8 cellular contexts compared by ENCODE assay signal in the genomic region with DNA sequence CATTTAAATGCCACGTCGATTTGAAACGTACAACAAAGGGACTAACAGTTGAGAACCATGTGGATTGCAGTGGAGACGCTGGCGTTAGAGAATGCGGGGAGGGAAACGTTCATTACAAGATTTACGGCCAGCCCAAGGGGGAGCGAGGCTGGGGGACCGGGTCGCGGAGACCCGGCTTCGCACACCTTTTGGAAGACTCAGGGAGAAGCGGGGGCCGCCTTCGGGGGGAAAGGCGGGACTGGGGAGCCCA. TPM values are rescaled to one million over a fixed set of nuclear protein-coding genes. Genes with fewer than 3 reads are reported as not detected.
A peak's percentile ranks its signal among the peaks of the same experiment; 100 is the strongest.
DNase-seq lines count a peak whose midpoint lies in the region; ATAC-seq, FAIRE-seq and TF ChIP-seq lines count a peak whose summit lies in the region.

No MANE protein-coding gene starts in this region.

- WGBS in thyroid gland, 2 donors = 1% methylated on average over 18 of the region's 18 CpGs

- DNase-seq in AG10803 (ENCODE audit: low read depth) (peak; percentile 25), HFFc6 (no peak), kidney (no peak), thyroid gland (no peak), osteocyte (ENCODE audit: extremely low spot score, unreplicated experiment) (no peak), NCI-H82 treated with DMSO at 0.1 percent for 48 hours (lab: John Stamatoyannopoulos, UW; ENCODE audit: unreplicated experiment) (no peak)
- no peak for DNase-seq in activated T-cell treated with anti-CD3 and anti-CD28 coated beads, Interleukin-2, amount 50 U/mL, for 72 hours

- peak; percentile 11 to 36 for ATAC-seq in activated T-cell treated with anti-CD3 and anti-CD28 coated beads, Interleukin-2, amount 50 U/mL, for 72 hours (replicated peaks in 1 of 2)
- no peak for ATAC-seq in GM18867 (IDR thresholded peaks at IDR 0.05; ENCODE audit: unreplicated experiment)

- H3K27ac ChIP-seq in kidney (ENCODE audit: low read depth in 2 of 2, low read length in 2 of 2) (peak overlapping the region; percentile 98 to 99), thyroid gland (peak overlapping the region; percentile 89 to 97 (median 92))

- H3K4me3 ChIP-seq in AG10803 (ENCODE audit: low read length) = peak overlapping the region; percentile 84
- peak overlapping the region; percentile 62 to 86 for H3K4me3 ChIP-seq in kidney (ENCODE audit: low read length in 2 of 2)
- H3K4me3 ChIP-seq in thyroid gland (replicated peaks in 1 of 3) = peak overlapping the region; percentile 25 to 64 (median 44)

- TF ChIP-seq POLR2A in thyroid gland (IDR thresholded peaks at IDR 0.05) = no peak

- H3K36me3 ChIP-seq in kidney (ENCODE audit: control insufficient read depth in 1 of 2, insufficient read depth in 2 of 2, low read length in 2 of 2) (no peaks in the 10 kb centered on the region), thyroid gland (no peaks in the 10 kb centered on the region)

- H3K9ac ChIP-seq in kidney (ENCODE audit: low read length in 2 of 2) = peak overlapping the region; percentile 80 to 95

- intact Hi-C loops in kidney (cut with DNase I) = no loop called here
- intact Hi-C loops in thyroid gland (cut with DNase I) = no loop called here

- TF ChIP-seq CTCF in AG10803 (conservative IDR thresholded peaks at IDR 0.05; ENCODE audit: low read length) (no peak), HFFc6 (IDR thresholded peaks at IDR 0.05) (no peak), kidney (IDR thresholded peaks at IDR 0.05; ENCODE audit: borderline replicate concordance, extremely low read depth, insufficient read depth) (no peak), thyroid gland (IDR thresholded peaks at IDR 0.05) (no peak), osteocyte (IDR thresholded peaks at IDR 0.05) (no peak)

- FAIRE-seq in kidney (lab: Jason Lieb, UNC) = no peak

- H3K4me1 ChIP-seq in kidney (ENCODE audit: control insufficient read depth in 1 of 2, insufficient read depth in 1 of 2, low read depth in 1 of 2, low read length in 2 of 2) = peaks cover 0 to 6% of the 10 kb centered on the region in 2 donors
- H3K4me1 ChIP-seq in thyroid gland = peaks cover 0 to 6% of the 10 kb centered on the region in 2 donors

- H3K27me3 Mint-ChIP-seq in HFFc6 (ENCODE audit: insufficient read depth) (no peaks in the 10 kb centered on the region; the same call in 1 of the 2 replicates), osteocyte (ENCODE audit: unreplicated experiment) (no peaks in the 10 kb centered on the region)
- no peaks in the 10 kb centered on the region for H3K27me3 Mint-ChIP-seq in activated T-cell treated with anti-CD3 and anti-CD28 coated beads, Interleukin-2, amount 50 U/mL, for 72 hours (ENCODE audit: low read depth)

- H3K36me3 Mint-ChIP-seq in HFFc6 (ENCODE audit: low read depth) (0 out of 2 replicates have a peak, but pooled peaks cover 4% of the 10 kb centered on the region), osteocyte (ENCODE audit: unreplicated experiment) (no peaks in the 10 kb centered on the region)
- H3K36me3 Mint-ChIP-seq in activated T-cell treated with anti-CD3 and anti-CD28 coated beads, Interleukin-2, amount 50 U/mL, for 72 hours (ENCODE audit: insufficient read depth in 2 of 2) = peaks cover 1 to 3% of the 10 kb centered on the region in 2 donors

- H3K4me1 Mint-ChIP-seq in HFFc6 (ENCODE audit: low read depth) (peaks cover 15% of the 10 kb centered on the region), osteocyte (ENCODE audit: unreplicated experiment) (no peaks in the 10 kb centered on the region)
- H3K4me1 Mint-ChIP-seq in activated T-cell treated with anti-CD3 and anti-CD28 coated beads, Interleukin-2, amount 50 U/mL, for 72 hours (ENCODE audit: low read depth) = peaks cover 22% of the 10 kb centered on the region

- no peaks in the 10 kb centered on the region for H3K27me3 ChIP-seq in thyroid gland

- no peaks in the 10 kb centered on the region for H3K9me3 ChIP-seq in kidney (ENCODE audit: control insufficient read depth in 1 of 2, low read length in 2 of 2)
- no peaks in the 10 kb centered on the region for H3K9me3 ChIP-seq in thyroid gland

- H3K27ac Mint-ChIP-seq in HFFc6 (peak overlapping the region; percentile 93), osteocyte (ENCODE audit: unreplicated experiment) (no peak overlapping the region)
- H3K27ac Mint-ChIP-seq in activated T-cell treated with anti-CD3 and anti-CD28 coated beads, Interleukin-2, amount 50 U/mL, for 72 hours = peak overlapping the region; percentile 95

- no peaks in the 10 kb centered on the region for H3K9me3 Mint-ChIP-seq in HFFc6
- no peaks in the 10 kb centered on the region for H3K9me3 Mint-ChIP-seq in activated T-cell treated with anti-CD3 and anti-CD28 coated beads, Interleukin-2, amount 50 U/mL, for 72 hours
- peaks cover 12% of the 10 kb centered on the region for H3K9me3 Mint-ChIP-seq in osteocyte (ENCODE audit: unreplicated experiment)

- H3K4me3 Mint-ChIP-seq in HFFc6 (peak overlapping the region; percentile 86), osteocyte (ENCODE audit: unreplicated experiment) (no peak overlapping the region)
- H3K4me3 Mint-ChIP-seq in activated T-cell treated with anti-CD3 and anti-CD28 coated beads, Interleukin-2, amount 50 U/mL, for 72 hours = peak overlapping the region; percentile 90 to 93

RNA-seq across cellular contexts. Expression of a gene that starts 20.8 kb away (rescaled TPM):
- total RNA-seq in HFFc6 (2021; fragmentation: NEBNext Ultra II Directional; extraction: Animal tissue kit (Norgen Biotek cat#: 25700)) = not detected
- under 1 TPM in 1 of 2 donors, not detected in 1; 0.07 TPM for total RNA-seq in activated T-cell treated with anti-CD3 and anti-CD28 coated beads, Interleukin-2, amount 50 U/mL, for 72 hours
- total RNA-seq in kidney (0.09 TPM), thyroid gland (not detected), osteocyte (not detected in 2 replicates)
- polyA plus RNA-seq in kidney (ENCODE audit: insufficient read depth, low read depth, low replicate concordance) = not detected

RNA-seq across cellular contexts. Expression of a gene that starts 48.8 kb away (rescaled TPM):
- not detected for total RNA-seq in HFFc6 (2021; fragmentation: NEBNext Ultra II Directional; extraction: Animal tissue kit (Norgen Biotek cat#: 25700))
- not detected for total RNA-seq in activated T-cell treated with anti-CD3 and anti-CD28 coated beads, Interleukin-2, amount 50 U/mL, for 72 hours
- total RNA-seq in kidney (not detected), thyroid gland (not detected), osteocyte (not detected in 2 replicates)
- not detected for polyA plus RNA-seq in kidney (ENCODE audit: insufficient read depth, low read depth, low replicate concordance)
